In genomic region chr2:66433945-66434678, GRCh38 we compare ENCODE assay signal across 1 cellular context.
A peak's percentile ranks its signal among the peaks of the same experiment; 100 is the strongest.
TF ChIP-seq lines count a peak whose summit lies in the region.

No MANE protein-coding gene starts in this region.

TF ChIP-seq in HEK293, 187 proteins besides CTCF, POLR2A, EP300 and RAD21 (continued from another document):
- TF ChIP-seq, protein P1, sequence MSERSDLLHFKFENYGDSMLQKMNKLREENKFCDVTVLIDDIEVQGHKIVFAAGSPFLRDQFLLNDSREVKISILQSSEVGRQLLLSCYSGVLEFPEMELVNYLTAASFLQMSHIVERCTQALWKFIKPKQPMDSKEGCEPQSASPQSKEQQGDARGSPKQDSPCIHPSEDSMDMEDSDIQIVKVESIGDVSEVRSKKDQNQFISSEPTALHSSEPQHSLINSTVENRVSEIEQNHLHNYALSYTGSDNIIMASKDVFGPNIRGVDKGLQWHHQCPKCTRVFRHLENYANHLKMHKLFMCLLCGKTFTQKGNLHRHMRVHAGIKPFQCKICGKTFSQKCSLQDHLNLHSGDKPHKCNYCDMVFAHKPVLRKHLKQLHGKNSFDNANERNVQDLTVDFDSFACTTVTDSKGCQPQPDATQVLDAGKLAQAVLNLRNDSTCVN (tag by site-specific recombination; optimal IDR thresholded peaks at IDR 0.05): peak; percentile 51
- TF ChIP-seq ZNF561 (tag by site-specific recombination; IDR thresholded peaks at IDR 0.05; ENCODE audit: borderline replicate concordance) (0 out of 2 replicates have a peak, but pooled peaks have one; percentile 31), MZF1 (tag by site-specific recombination; IDR thresholded peaks at IDR 0.05; ENCODE audit: borderline replicate concordance) (no peak), SP2 (tag by site-specific recombination; IDR thresholded peaks at IDR 0.05) (peak; percentile 37), KLF7 (tag by site-specific recombination; IDR thresholded peaks at IDR 0.05; ENCODE audit: borderline replicate concordance) (no peak), GLIS2 (tag by site-specific recombination; IDR thresholded peaks at IDR 0.05) (0 out of 2 replicates have a peak, but pooled peaks have one; percentile 21), KLF8 (tag by site-specific recombination; IDR thresholded peaks at IDR 0.05) (peak; percentile 41; the same call in 1 of the 2 replicates), ZNF501 (tag by site-specific recombination; IDR thresholded peaks at IDR 0.05) (no peak), SCRT2 (tag by site-specific recombination; IDR thresholded peaks at IDR 0.05) (no peak), BCL11A (tag by site-specific recombination; IDR thresholded peaks at IDR 0.05; ENCODE audit: low read depth) (no peak), ZNF660 (tag by site-specific recombination; IDR thresholded peaks at IDR 0.05) (peak; percentile 52), ZNF248 (tag by site-specific recombination; IDR thresholded peaks at IDR 0.05) (no peak), ZBTB20 (tag by site-specific recombination; IDR thresholded peaks at IDR 0.05) (peak; percentile 25)
- TF ChIP-seq, protein P2, sequence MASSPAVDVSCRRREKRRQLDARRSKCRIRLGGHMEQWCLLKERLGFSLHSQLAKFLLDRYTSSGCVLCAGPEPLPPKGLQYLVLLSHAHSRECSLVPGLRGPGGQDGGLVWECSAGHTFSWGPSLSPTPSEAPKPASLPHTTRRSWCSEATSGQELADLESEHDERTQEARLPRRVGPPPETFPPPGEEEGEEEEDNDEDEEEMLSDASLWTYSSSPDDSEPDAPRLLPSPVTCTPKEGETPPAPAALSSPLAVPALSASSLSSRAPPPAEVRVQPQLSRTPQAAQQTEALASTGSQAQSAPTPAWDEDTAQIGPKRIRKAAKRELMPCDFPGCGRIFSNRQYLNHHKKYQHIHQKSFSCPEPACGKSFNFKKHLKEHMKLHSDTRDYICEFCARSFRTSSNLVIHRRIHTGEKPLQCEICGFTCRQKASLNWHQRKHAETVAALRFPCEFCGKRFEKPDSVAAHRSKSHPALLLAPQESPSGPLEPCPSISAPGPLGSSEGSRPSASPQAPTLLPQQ (tag by site-specific recombination; IDR thresholded peaks at IDR 0.05): no peak
- TF ChIP-seq, protein P3, sequence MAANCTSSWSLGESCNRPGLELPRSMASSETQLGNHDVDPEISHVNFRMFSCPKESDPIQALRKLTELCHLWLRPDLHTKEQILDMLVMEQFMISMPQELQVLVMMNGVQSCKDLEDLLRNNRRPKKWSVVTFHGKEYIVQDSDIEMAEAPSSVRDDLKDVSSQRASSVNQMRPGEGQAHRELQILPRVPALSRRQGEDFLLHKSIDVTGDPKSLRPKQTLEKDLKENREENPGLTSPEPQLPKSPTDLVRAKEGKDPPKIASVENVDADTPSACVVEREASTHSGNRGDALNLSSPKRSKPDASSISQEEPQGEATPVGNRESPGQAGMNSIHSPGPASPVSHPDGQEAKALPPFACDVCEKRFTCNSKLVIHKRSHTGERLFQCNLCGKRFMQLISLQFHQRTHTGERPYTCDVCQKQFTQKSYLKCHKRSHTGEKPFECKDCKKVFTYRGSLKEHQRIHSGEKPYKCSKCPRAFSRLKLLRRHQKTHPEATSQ (tag by site-specific recombination; IDR thresholded peaks at IDR 0.05): no peak
